28 cellular contexts compared by ENCODE assay signal in the genomic region with DNA sequence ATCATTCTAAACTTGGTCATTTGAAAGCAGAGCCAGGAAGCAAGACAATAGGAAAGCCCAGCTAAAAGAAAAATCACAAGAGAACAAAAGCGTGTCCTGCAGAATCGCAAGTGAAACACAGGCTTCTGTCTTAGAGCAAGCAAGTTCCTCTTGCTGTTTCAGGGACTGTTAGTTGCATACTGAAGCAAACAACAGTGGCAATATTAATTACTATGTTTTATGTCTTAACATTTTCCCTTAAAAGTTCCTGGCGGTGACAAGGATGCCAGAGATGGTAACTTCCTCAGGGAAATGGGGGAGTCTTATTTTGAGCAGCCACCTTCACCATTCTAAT.
"Had no signal": no experiment of that assay in that cellular context is flagged by ENCODE, and none has a peak within 500 bp of the region (broad histone marks: within the 10 kb centered on the region; RNA-seq: fewer than 3 reads in every experiment).

No MANE protein-coding gene starts in this region.

- H3K9me3 ChIP-seq: ascending aorta had no signal

- H3K9me3 Mint-ChIP-seq: activated CD8-positive, alpha-beta T cell treated with anti-CD3 and anti-CD28 coated beads for 36 hours; activated naive CD4-positive, alpha-beta T cell treated with anti-CD3 and anti-CD28 coated beads, Interleukin-2, amount 50 U/mL, for 24 hours; activated naive CD8-positive, alpha-beta T cell treated with anti-CD3 and anti-CD28 coated beads, Interleukin-2, amount 10 ng/mL, durations not matched to agents 7 days and 5 days; activated T-cell treated with anti-CD3 and anti-CD28 coated beads, Interleukin-2, amount 50 U/mL, for 24 hours; activated T-helper 2 cell treated with anti-CD3 and anti-CD28 coated beads, Interferon-gamma antibody, Interleukin-2, Interleukin-4, amounts not matched to agents 10 μg/mL and 5 μg/mL and 100 μg/mL, durations not matched to agents 14 hours and 24 hours and 36 hours had no signal

- H3K36me3 Mint-ChIP-seq: activated naive CD4-positive, alpha-beta T cell treated with anti-CD3 and anti-CD28 coated beads, Interleukin-2, amount 50 U/mL, for 24 hours; activated naive CD8-positive, alpha-beta T cell treated with anti-CD3 and anti-CD28 coated beads, Interleukin-2, amount 10 ng/mL, durations not matched to agents 7 days and 5 days had no signal

- H3K4me1 Mint-ChIP-seq: activated naive CD4-positive, alpha-beta T cell treated with anti-CD3 and anti-CD28 coated beads, Interleukin-2, amount 50 U/mL, for 24 hours; activated naive CD8-positive, alpha-beta T cell treated with anti-CD3 and anti-CD28 coated beads, Interleukin-2, amount 10 ng/mL, durations not matched to agents 7 days and 5 days; central memory CD8-positive, alpha-beta T cell had no signal

- H3K27me3 ChIP-seq: ascending aorta, cardiac muscle cell had no signal

- H3K27me3 Mint-ChIP-seq: activated CD8-positive, alpha-beta T cell treated with anti-CD3 and anti-CD28 coated beads for 36 hours; activated naive CD8-positive, alpha-beta T cell treated with anti-CD3 and anti-CD28 coated beads, Interleukin-2, amount 10 ng/mL, durations not matched to agents 7 days and 5 days; activated T-cell treated with anti-CD3 and anti-CD28 coated beads, Interleukin-2, amount 50 U/mL, for 24 hours; central memory CD8-positive, alpha-beta T cell had no signal

- H3K27ac Mint-ChIP-seq: activated CD8-positive, alpha-beta T cell treated with anti-CD3 and anti-CD28 coated beads for 36 hours; activated naive CD4-positive, alpha-beta T cell treated with anti-CD3 and anti-CD28 coated beads, Interleukin-2, amount 50 U/mL, for 24 hours; activated naive CD8-positive, alpha-beta T cell treated with anti-CD3 and anti-CD28 coated beads, Interleukin-2, amount 10 ng/mL, durations not matched to agents 7 days and 5 days; activated T-cell treated with anti-CD3 and anti-CD28 coated beads, Interleukin-2, amount 50 U/mL, for 24 hours; activated T-helper 2 cell treated with anti-CD3 and anti-CD28 coated beads, Interferon-gamma antibody, Interleukin-2, Interleukin-4, amounts not matched to agents 10 μg/mL and 5 μg/mL and 100 μg/mL, durations not matched to agents 14 hours and 24 hours and 36 hours had no signal

- DNase-seq: activated CD4-positive, alpha-beta T cell treated with anti-CD3 and anti-CD28 coated beads for 1 hour; activated CD4-positive, alpha-beta T cell treated with anti-CD3 and anti-CD28 coated beads for 48 hours; activated CD4-positive, CD25-positive, alpha-beta regulatory T cell; activated CD8-positive, alpha-beta T cell treated with anti-CD3 and anti-CD28 coated beads for 36 hours; activated gamma-delta T cell; activated naive CD4-positive, alpha-beta T cell treated with Interleukin-2 at 50 U/mL for 16 hours; activated naive CD8-positive, alpha-beta T cell treated with anti-CD3 and anti-CD28 coated beads, Interleukin-2, amount 10 ng/mL, durations not matched to agents 7 days and 5 days; activated T-cell treated with anti-CD3 and anti-CD28 coated beads, Interleukin-2, amount 50 U/mL, for 24 hours; amygdala; NCI-H1092 treated with DMSO at 0.1 percent for 48 hours; NCI-H1417; NCI-H146; NCI-H187 treated with DMSO at 0.1 percent for 48 hours; NCI-H2081 treated with DMSO at 0.1 percent for 48 hours; NCI-H345; PC-9; SIG-M5; SW 1271; T-helper 1 cell; T-helper 2 cell; T-helper 9 cell had no signal

- H3K36me3 ChIP-seq: ascending aorta, cardiac muscle cell had no signal

- H3K4me3 ChIP-seq: ascending aorta, cardiac muscle cell, PC-9 had no signal

- H3K4me1 ChIP-seq: ascending aorta had no signal

- H3K27ac ChIP-seq: ascending aorta, cardiac muscle cell, PC-9, RWPE1, VCaP had no signal

- H3K4me3 Mint-ChIP-seq: activated CD8-positive, alpha-beta T cell treated with anti-CD3 and anti-CD28 coated beads for 36 hours; activated naive CD4-positive, alpha-beta T cell treated with anti-CD3 and anti-CD28 coated beads, Interleukin-2, amount 50 U/mL, for 24 hours; activated naive CD8-positive, alpha-beta T cell treated with anti-CD3 and anti-CD28 coated beads, Interleukin-2, amount 10 ng/mL, durations not matched to agents 7 days and 5 days; activated T-cell treated with anti-CD3 and anti-CD28 coated beads, Interleukin-2, amount 50 U/mL, for 24 hours; central memory CD8-positive, alpha-beta T cell had no signal
